Comparison of ENCODE assay signal across 12 cellular contexts in genomic region chr5:143056792-143057579, GRCh38.
DNase-seq lines count a peak whose midpoint lies in the region; ATAC-seq and TF ChIP-seq lines count a peak whose summit lies in the region.
"Had no signal": no experiment of that assay in that cellular context is flagged by ENCODE, and none has a peak within 500 bp of the region (broad histone marks: within the 10 kb centered on the region; RNA-seq: fewer than 3 reads in every experiment).

No MANE protein-coding gene starts in this region.

- H4K91ac ChIP-seq in mesenchymal stem cell (ENCODE audit: low read length) = no peak overlapping the region

- H3K4me3 ChIP-seq in MM.1S (ENCODE audit: low read length) (peak overlapping the region; percentile 40), mesenchymal stem cell (ENCODE audit: insufficient read depth in 1 of 2, low read depth in 1 of 2, low read length in 2 of 2) (no peak overlapping the region), colonic mucosa (no peak overlapping the region), esophagus squamous epithelium (no peak overlapping the region), brain microvascular endothelial cell (ENCODE audit: low read depth, low read length) (no peak overlapping the region)
- H3K4me3 ChIP-seq: upper lobe of left lung had no signal

- no peak overlapping the region for H2AK5ac ChIP-seq in mesenchymal stem cell (ENCODE audit: low read length, severe bottlenecking)

- H3F3A ChIP-seq in MM.1S (ENCODE audit: insufficient read depth, low read length) = peaks cover 34% of the 10 kb centered on the region

- in situ Hi-C loops in brain microvascular endothelial cell (cut with HindIII; ENCODE audit: low pct_ligation_motif_present, low sequenced_read_pairs) = no loop called here

- no peak overlapping the region for H2BK120ac ChIP-seq in mesenchymal stem cell (ENCODE audit: low read depth, low read length)

- H3K9ac ChIP-seq in MM.1S (ENCODE audit: low read length) (peak overlapping the region; percentile 52), mesenchymal stem cell (ENCODE audit: low read length) (peak overlapping the region; percentile 16), colonic mucosa (ENCODE audit: low read depth in 2 of 2, low read length in 2 of 2) (no peak overlapping the region)

- no peak overlapping the region for H2BK15ac ChIP-seq in mesenchymal stem cell (ENCODE audit: low read depth, poor library complexity, severe bottlenecking)

- H3K27me3 ChIP-seq in MM.1S (replicated peaks; ENCODE audit: insufficient read depth, low read length) = no peaks in the 10 kb centered on the region
- no peaks in the 10 kb centered on the region for H3K27me3 ChIP-seq in mesenchymal stem cell (ENCODE audit: control insufficient read depth in 1 of 2, insufficient read depth in 1 of 2, low read length in 2 of 2)
- H3K27me3 ChIP-seq in colonic mucosa = no peaks in the 10 kb centered on the region
- H3K27me3 ChIP-seq in esophagus squamous epithelium = no peaks in the 10 kb centered on the region
- H3K27me3 ChIP-seq in brain microvascular endothelial cell (replicated peaks) = no peaks in the 10 kb centered on the region
- H3K27me3 ChIP-seq: upper lobe of left lung had no signal

- 90% methylated on average over 1 of the region's 2 CpGs for WGBS in mesenchymal stem cell
- WGBS in esophagus squamous epithelium, 2 donors = 68 to 95% methylated on average over 2 of the region's 2 CpGs

- no peak overlapping the region for H3K4ac ChIP-seq in mesenchymal stem cell (ENCODE audit: low read depth in 1 of 2, low read length in 2 of 2)

- H3K79me1 ChIP-seq in mesenchymal stem cell (replicated peaks; ENCODE audit: low read length, poor library complexity, severe bottlenecking) = no peaks in the 10 kb centered on the region

- no peak overlapping the region for H3K18ac ChIP-seq in mesenchymal stem cell (ENCODE audit: low read depth in 1 of 2, low read length in 2 of 2)

- H3K9me2 ChIP-seq in MM.1S (replicated peaks; ENCODE audit: insufficient read depth, low read length) = no peaks in the 10 kb centered on the region

- H2AFZ ChIP-seq in MM.1S (ENCODE audit: low read length) (peak overlapping the region; percentile 26), mesenchymal stem cell (ENCODE audit: low read depth, low read length) (no peak overlapping the region)

- peak; percentile 33 for ATAC-seq in GM18511 (IDR thresholded peaks at IDR 0.05; ENCODE audit: unreplicated experiment)
- ATAC-seq in GM21723 (IDR thresholded peaks at IDR 0.05; ENCODE audit: unreplicated experiment) = peak; percentile 35

- no peak for TF ChIP-seq POLR2A in esophagus squamous epithelium (IDR thresholded peaks at IDR 0.05)

- no peak overlapping the region for H3K23ac ChIP-seq in mesenchymal stem cell (ENCODE audit: low read length in 2 of 2)

- H3K4me2 ChIP-seq in MM.1S (ENCODE audit: low read depth, low read length) (peak overlapping the region; percentile 82), mesenchymal stem cell (ENCODE audit: low read length, poor library complexity, severe bottlenecking) (no peak overlapping the region)

- no peak for DNase-seq in MM.1S
- no peak for DNase-seq in mesenchymal stem cell
- no peak for DNase-seq in colonic mucosa
- DNase-seq in iPS-NIHi11 (ENCODE audit: low spot score) = no peak
- no peak for DNase-seq in esophagus squamous epithelium (lab: John Stamatoyannopoulos, UW)
- no peak for DNase-seq in brain microvascular endothelial cell
- DNase-seq: activated T-cell treated with anti-CD3 and anti-CD28 coated beads, Interleukin-2, amount 50 U/mL, for 48 hours; DND-41; H9; upper lobe of left lung had no signal

- H3K9me3 ChIP-seq in MM.1S (replicated peaks; ENCODE audit: insufficient read depth, low read length) (no peaks in the 10 kb centered on the region), mesenchymal stem cell (ENCODE audit: control insufficient read depth, low read length) (no peaks in the 10 kb centered on the region), colonic mucosa (no peaks in the 10 kb centered on the region), esophagus squamous epithelium (no peaks in the 10 kb centered on the region)
- H3K9me3 ChIP-seq: upper lobe of left lung had no signal

- H3K14ac ChIP-seq in mesenchymal stem cell (ENCODE audit: low read length in 2 of 2) = no peak overlapping the region

- intact Hi-C loops in colonic mucosa (cut with DNase I) = no loop called here
- intact Hi-C loops in esophagus squamous epithelium (cut with DNase I) = no loop called here

- no peaks in the 10 kb centered on the region for H4K20me1 ChIP-seq in MM.1S (ENCODE audit: insufficient read depth, low read length)

- H3K27ac ChIP-seq in MM.1S (ENCODE audit: low read length) (peak overlapping the region; percentile 87), mesenchymal stem cell (ENCODE audit: low read length, poor library complexity, severe bottlenecking) (no peak overlapping the region), colonic mucosa (no peak overlapping the region), esophagus squamous epithelium (no peak overlapping the region), brain microvascular endothelial cell (no peak overlapping the region)

- TF ChIP-seq CTCF in MM.1S (IDR thresholded peaks at IDR 0.05; ENCODE audit: low read length) (no peak), colonic mucosa (IDR thresholded peaks at IDR 0.05) (no peak), esophagus squamous epithelium (IDR thresholded peaks at IDR 0.05) (no peak), brain microvascular endothelial cell (IDR thresholded peaks at IDR 0.05; ENCODE audit: low read depth, low read length, missing control alignments) (no peak)

- H3K79me2 ChIP-seq in MM.1S (ENCODE audit: low read length) = no peaks in the 10 kb centered on the region

- H2BK5ac ChIP-seq in mesenchymal stem cell (ENCODE audit: low read depth, low read length, poor library complexity, severe bottlenecking) = no peak overlapping the region

- peak overlapping the region in 1 of 2 experiments; percentile 6 for H2BK12ac ChIP-seq in mesenchymal stem cell (ENCODE audit: low read length in 2 of 2)

- H3K4me1 ChIP-seq in MM.1S (ENCODE audit: low read length) = peaks cover 74% of the 10 kb centered on the region
- H3K4me1 ChIP-seq in mesenchymal stem cell (ENCODE audit: control insufficient read depth, insufficient read depth, low read depth, low read length) = peaks cover 5% of the 10 kb centered on the region
- H3K4me1 ChIP-seq in colonic mucosa = no peaks in the 10 kb centered on the region
- peaks cover 0 to 37% (median 0%) of the 10 kb centered on the region in 3 donors for H3K4me1 ChIP-seq in esophagus squamous epithelium

- H4K8ac ChIP-seq in mesenchymal stem cell (ENCODE audit: low read length) = no peak overlapping the region

- H3K36me3 ChIP-seq in MM.1S (replicated peaks; ENCODE audit: insufficient read depth, low read length) (no peaks in the 10 kb centered on the region), mesenchymal stem cell (ENCODE audit: control insufficient read depth in 1 of 2, insufficient read depth in 2 of 2, low read depth in 1 of 2, low read length in 2 of 2) (no peaks in the 10 kb centered on the region), colonic mucosa (no peaks in the 10 kb centered on the region), esophagus squamous epithelium (peaks cover 0 to 19% (median 0%) of the 10 kb centered on the region in 3 donors), brain microvascular endothelial cell (replicated peaks) (no peaks in the 10 kb centered on the region)

Comparison
In these comparisons a context has a peak if more than half of its experiments do, and no peak if none do; other contexts are left out.
1. H3K9ac ChIP-seq: peak in MM.1S (single experiment) and mesenchymal stem cell (single experiment); none in colonic mucosa (0 of 2).